8 cellular contexts compared by ENCODE assay signal in genomic region chr19:48868196-48868886, GRCh38. TPM values are rescaled to one million over a fixed set of nuclear protein-coding genes. Genes with fewer than 3 reads are reported as not detected.
DNase-seq lines count a peak whose midpoint lies in the region; ATAC-seq and TF ChIP-seq lines count a peak whose summit lies in the region.

A gene with protein sequence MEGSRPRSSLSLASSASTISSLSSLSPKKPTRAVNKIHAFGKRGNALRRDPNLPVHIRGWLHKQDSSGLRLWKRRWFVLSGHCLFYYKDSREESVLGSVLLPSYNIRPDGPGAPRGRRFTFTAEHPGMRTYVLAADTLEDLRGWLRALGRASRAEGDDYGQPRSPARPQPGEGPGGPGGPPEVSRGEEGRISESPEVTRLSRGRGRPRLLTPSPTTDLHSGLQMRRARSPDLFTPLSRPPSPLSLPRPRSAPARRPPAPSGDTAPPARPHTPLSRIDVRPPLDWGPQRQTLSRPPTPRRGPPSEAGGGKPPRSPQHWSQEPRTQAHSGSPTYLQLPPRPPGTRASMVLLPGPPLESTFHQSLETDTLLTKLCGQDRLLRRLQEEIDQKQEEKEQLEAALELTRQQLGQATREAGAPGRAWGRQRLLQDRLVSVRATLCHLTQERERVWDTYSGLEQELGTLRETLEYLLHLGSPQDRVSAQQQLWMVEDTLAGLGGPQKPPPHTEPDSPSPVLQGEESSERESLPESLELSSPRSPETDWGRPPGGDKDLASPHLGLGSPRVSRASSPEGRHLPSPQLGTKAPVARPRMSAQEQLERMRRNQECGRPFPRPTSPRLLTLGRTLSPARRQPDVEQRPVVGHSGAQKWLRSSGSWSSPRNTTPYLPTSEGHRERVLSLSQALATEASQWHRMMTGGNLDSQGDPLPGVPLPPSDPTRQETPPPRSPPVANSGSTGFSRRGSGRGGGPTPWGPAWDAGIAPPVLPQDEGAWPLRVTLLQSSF (minus strand): TSS chr19:48868617. CDS start chr19:48867620, 997 bp downstream.

- H3K27ac ChIP-seq in GM23248 (peak within 1 kb of the TSS; percentile 68), right atrium auricular region (peak within 1 kb of the TSS; percentile 81 to 85), sigmoid colon (peak within 1 kb of the TSS; percentile 76 to 85 (median 82))

- H3K36me3 ChIP-seq in GM23248 (ENCODE audit: low read depth): peaks cover 3% of the 10 kb centered on the region
- peaks cover 9% of the 10 kb centered on the region for H3K36me3 ChIP-seq in right atrium auricular region
- peaks cover 0 to 8% (median 0%) of the 10 kb centered on the region in 4 donors for H3K36me3 ChIP-seq in sigmoid colon

- intact Hi-C loops in sigmoid colon (cut with DNase I): no loop called here

- H3K4me3 ChIP-seq in GM23248 (peak within 1 kb of the TSS; percentile 69), right atrium auricular region (peak within 1 kb of the TSS; percentile 34 to 40), sigmoid colon (peak within 1 kb of the TSS; percentile 15 to 48 (median 34))

- no peaks in the 10 kb centered on the region for H3K27me3 ChIP-seq in GM23248 (replicated peaks; ENCODE audit: insufficient read depth)
- no peaks in the 10 kb centered on the region for H3K27me3 ChIP-seq in right atrium auricular region
- H3K27me3 ChIP-seq in sigmoid colon: no peaks in the 10 kb centered on the region

- peak within 1 kb of the TSS; percentile 79 for H3K4me2 ChIP-seq in GM23248 (ENCODE audit: unreplicated experiment)

- H3K4me1 ChIP-seq in GM23248 (ENCODE audit: insufficient read depth) (peaks cover 21% of the 10 kb centered on the region), right atrium auricular region (peaks cover 0 to 31% of the 10 kb centered on the region in 2 donors), sigmoid colon (peaks cover 0 to 38% (median 27%) of the 10 kb centered on the region in 4 donors)

- H3K9me2 ChIP-seq in GM23248 (ENCODE audit: insufficient read depth): no peaks in the 10 kb centered on the region

- in situ Hi-C loops in GM23248 (cut with MboI): no loop called here

- peaks cover 7% of the 10 kb centered on the region for H3F3A ChIP-seq in GM23248 (ENCODE audit: insufficient read depth)

- WGBS in GM23248 (ENCODE audit: low coverage in 1 of 2, low lambda C conversion rate in 2 of 2, missing lambda C conversion rate in 2 of 2), 2 experiments: 1 to 10% methylated on average over 3 to 8 of the region's 8 CpGs
- WGBS in sigmoid colon, 2 donors: 24 to 41% methylated on average over 8 of the region's 8 CpGs

- H2AFZ ChIP-seq in GM23248: peak within 1 kb of the TSS; percentile 81

- TF ChIP-seq CTCF in right atrium auricular region (IDR thresholded peaks at IDR 0.05) (no peak), sigmoid colon (IDR thresholded peaks at IDR 0.05) (no peak)

- ATAC-seq in HG03045 (IDR thresholded peaks at IDR 0.05; ENCODE audit: unreplicated experiment): no peak

- no peak for TF ChIP-seq POLR2A in sigmoid colon (IDR thresholded peaks at IDR 0.05)

- H3K79me2 ChIP-seq in GM23248 (ENCODE audit: insufficient read depth): peaks cover 35% of the 10 kb centered on the region

- H3K9ac ChIP-seq in GM23248: peak within 1 kb of the TSS; percentile 82

- TF ChIP-seq EP300 in sigmoid colon (IDR thresholded peaks at IDR 0.05): no peak

- H4K20me1 ChIP-seq in GM23248 (ENCODE audit: insufficient read depth): no peaks in the 10 kb centered on the region

- no peaks in the 10 kb centered on the region for H3K9me3 ChIP-seq in GM23248 (ENCODE audit: low read depth)
- no peaks in the 10 kb centered on the region for H3K9me3 ChIP-seq in right atrium auricular region
- H3K9me3 ChIP-seq in sigmoid colon: no peaks in the 10 kb centered on the region

- peak; percentile 80 for DNase-seq in GM23248
- peak; percentile 20 for DNase-seq in UCSD-AML1 (lab: John Stamatoyannopoulos, UW; ENCODE audit: unreplicated experiment)
- DNase-seq in right atrium auricular region (ENCODE audit: low spot score): peak; percentile 77
- DNase-seq in sigmoid colon: peak; percentile 89
- no peak for DNase-seq in DMS153 treated with DMSO at 0.1 percent for 48 hours (lab: John Stamatoyannopoulos, UW; ENCODE audit: unreplicated experiment)
- no peak for DNase-seq in activated gamma-delta T cell treated with Interleukin-2 at 50 U/mL for 16 hours
- no peak for DNase-seq in activated gamma-delta T cell (lab: John Stamatoyannopoulos, UW)

RNA-seq across cellular contexts. Expression of the gene that starts here (rescaled TPM):
- total RNA-seq in GM23248 (2014; rRNA removed; shearing (Covaris generic)): 12.3 and 14.2 TPM in 2 replicates
- polyA plus RNA-seq in GM23248 (2016; fragmentation: Nextera tagmentation; extraction: Ambion mirVana): 16.6 and 19.4 TPM in 2 replicates
- total RNA-seq in right atrium auricular region: 10 to 100 TPM; 22.4 to 25.1 TPM
- 10 to 100 TPM; 13.8 to 44.7 (median 19.5) TPM for total RNA-seq in sigmoid colon
- polyA plus RNA-seq in sigmoid colon: 10 to 100 TPM; 18.0 to 28.2 (median 21.2) TPM

Comparison
In these comparisons a context has a peak if more than half of its experiments do, and no peak if none do; other contexts are left out.
1. DNase-seq: peak in GM23248 (single experiment), UCSD-AML1 (single experiment), right atrium auricular region (single experiment) and sigmoid colon (single experiment); none in DMS153 treated with DMSO at 0.1 percent for 48 hours (single experiment), activated gamma-delta T cell treated with Interleukin-2 at 50 U/mL for 16 hours (single experiment) and activated gamma-delta T cell (single experiment).
2. Peak in every context shown above with its lines, with median percentiles within 50 percentile points of each other: H3K27ac ChIP-seq and H3K4me3 ChIP-seq.